ENCODE assay signal across 17 cellular contexts in genomic region chr4:89665662-89666061, GRCh38.
DNase-seq lines count a peak whose midpoint lies in the region; ATAC-seq and TF ChIP-seq lines count a peak whose summit lies in the region.
"Had no signal": no experiment of that assay in that cellular context is flagged by ENCODE, and none has a peak within 500 bp of the region (broad histone marks: within the 10 kb centered on the region; RNA-seq: fewer than 3 reads in every experiment).

No MANE protein-coding gene starts in this region.

- no peaks in the 10 kb centered on the region for H3K79me2 ChIP-seq in trophoblast cell (ENCODE audit: control insufficient read depth, insufficient read depth, low read length, poor library complexity)

- H3K27ac Mint-ChIP-seq in WTC11, result no peak overlapping the region
- H3K27ac Mint-ChIP-seq: CD4-positive, alpha-beta T cell; H9; IgD-negative memory B cell had no signal

- H3K9ac ChIP-seq in trophoblast cell (ENCODE audit: low read length), result no peak overlapping the region

- no peak overlapping the region for H4K12ac ChIP-seq in trophoblast cell (ENCODE audit: low read depth, low read length)

- no peak for TF ChIP-seq CTCF in RWPE2 (IDR thresholded peaks at IDR 0.05; ENCODE audit: poor library complexity, severe bottlenecking)
- no peak for TF ChIP-seq CTCF in WTC11 (IDR thresholded peaks at IDR 0.05)

- POLR2A ChIA-PET in WTC11 (lab: Charles Lee), result no interaction called here

- DNase-seq in NCI-H69 (lab: John Stamatoyannopoulos, UW) (peak; percentile 13), RWPE2 (ENCODE audit: low spot score) (no peak), trophoblast cell (peak; percentile 8 to 23), WTC11 (ENCODE audit: low spot score) (no peak), 8988T (no peak)
- DNase-seq in activated naive CD4-positive, alpha-beta T cell (lab: John Stamatoyannopoulos, UW), result no peak
- DNase-seq: AML-193; Caco-2; CD4-positive, alpha-beta T cell; GDM1; H9 had no signal

- no peak overlapping the region for H3K4me2 ChIP-seq in trophoblast cell (ENCODE audit: low read length)
- H3K4me2 ChIP-seq: A549 had no signal

- no peak overlapping the region for H3K14ac ChIP-seq in trophoblast cell (ENCODE audit: low read length)

- H3K4me3 ChIP-seq in RWPE2 (ENCODE audit: severe bottlenecking) (no peak overlapping the region), trophoblast cell (ENCODE audit: low read depth, low read length) (no peak overlapping the region)
- H3K4me3 ChIP-seq: A549 had no signal

- H3K36me3 ChIP-seq in RWPE2 (ENCODE audit: low read depth) (no peaks in the 10 kb centered on the region), trophoblast cell (ENCODE audit: control insufficient read depth in 1 of 2, insufficient read depth in 2 of 2, low read length in 2 of 2) (no peaks in the 10 kb centered on the region)

- H3K9me3 ChIP-seq in RWPE2 (ENCODE audit: severe bottlenecking) (no peaks in the 10 kb centered on the region), trophoblast cell (ENCODE audit: insufficient read depth, low read depth, low read length) (no peaks in the 10 kb centered on the region)
- H3K9me3 ChIP-seq: A549, Caco-2 had no signal

- H3K4me3 Mint-ChIP-seq in WTC11, result no peak overlapping the region
- H3K4me3 Mint-ChIP-seq: CD4-positive, alpha-beta T cell; H9; IgD-negative memory B cell had no signal

- H3K27me3 ChIP-seq in RWPE2 (ENCODE audit: insufficient read depth, poor library complexity, severe bottlenecking) (no peaks in the 10 kb centered on the region), trophoblast cell (ENCODE audit: insufficient read depth, low read length) (no peaks in the 10 kb centered on the region)

- H3K4me1 Mint-ChIP-seq in WTC11, result peaks cover 11% of the 10 kb centered on the region
- H3K4me1 Mint-ChIP-seq: IgD-negative memory B cell had no signal

- H2AFZ ChIP-seq in trophoblast cell (ENCODE audit: insufficient read depth, low read length, poor library complexity), result no peak overlapping the region

- no peak overlapping the region for H4K91ac ChIP-seq in trophoblast cell (ENCODE audit: low read depth, low read length)

- no peak overlapping the region for H3K23ac ChIP-seq in trophoblast cell (ENCODE audit: low read length)

- H3K79me1 ChIP-seq in trophoblast cell (ENCODE audit: low read length), result no peaks in the 10 kb centered on the region

- H3K27ac ChIP-seq in RWPE2 (ENCODE audit: poor library complexity, severe bottlenecking) (peak overlapping the region; percentile 74), trophoblast cell (ENCODE audit: low read depth, low read length) (no peak overlapping the region)
- H3K27ac ChIP-seq: A549, C4-2B had no signal

- no peak overlapping the region for H2BK5ac ChIP-seq in trophoblast cell (ENCODE audit: low read depth, low read length, poor library complexity)

- H2BK12ac ChIP-seq in trophoblast cell (ENCODE audit: low read length), result no peak overlapping the region

- CTCF ChIA-PET in WTC11 (lab: Charles Lee), result interaction anchor here (0.9 kb wide), 1 partner anchor 25 kb away, joined by 3 read pairs; no protein-coding TSS in a partner anchor

- no peak for ATAC-seq in RWPE2 (ENCODE audit: low read depth)
- peak; percentile 71 for ATAC-seq in esophagus mucosa
- ATAC-seq in WTC11, result no peak
- ATAC-seq in GM18511 (IDR thresholded peaks at IDR 0.05; ENCODE audit: unreplicated experiment), result no peak
- ATAC-seq: A549, HepG2 had no signal

- H3K4me1 ChIP-seq in RWPE2 (ENCODE audit: insufficient read depth, poor library complexity, severe bottlenecking), result peaks cover 47% of the 10 kb centered on the region
- H3K4me1 ChIP-seq in trophoblast cell (ENCODE audit: control insufficient read depth in 1 of 2, insufficient read depth in 2 of 2, low read length in 2 of 2), result peaks cover 2 to 5% of the 10 kb centered on the region in 2 experiments
- H3K4me1 ChIP-seq: A549, Caco-2 had no signal

- H3K18ac ChIP-seq in trophoblast cell (ENCODE audit: low read length), result no peak overlapping the region

- no peak overlapping the region for H2AK5ac ChIP-seq in trophoblast cell (ENCODE audit: low read length)

- no peaks in the 10 kb centered on the region for H3K36me3 Mint-ChIP-seq in WTC11
- H3K36me3 Mint-ChIP-seq: IgD-negative memory B cell had no signal

- no peak overlapping the region for H2BK120ac ChIP-seq in trophoblast cell (ENCODE audit: insufficient read depth, low read length, poor library complexity)

- no CpG with 5 or more reads among the region's 3 CpGs for WGBS in trophoblast cell (ENCODE audit: extremely low coverage, insufficient coverage, insufficient read length)

- H3K4ac ChIP-seq in trophoblast cell (ENCODE audit: low read depth, low read length), result no peak overlapping the region

- H3K27me3 Mint-ChIP-seq in WTC11 (ENCODE audit: low read depth), result no peaks in the 10 kb centered on the region; the same call in 1 of the 2 replicates

- H3K9me3 Mint-ChIP-seq in WTC11, result peaks cover 2% of the 10 kb centered on the region
- H3K9me3 Mint-ChIP-seq: CD4-positive, alpha-beta T cell; H9; IgD-negative memory B cell had no signal

- H4K8ac ChIP-seq in trophoblast cell (ENCODE audit: low read depth, low read length), result no peak overlapping the region

TF ChIP-seq in WTC11, 78 proteins besides CTCF, POLR2A, EP300 and RAD21 (continues in another document):
- TF ChIP-seq ATF1 (CRISPR knock-in tag; IDR thresholded peaks at IDR 0.05) (no peak), ATF2 (CRISPR knock-in tag; IDR thresholded peaks at IDR 0.05; ENCODE audit: borderline replicate concordance, low read depth) (no peak), PRDM15 (CRISPR knock-in tag; IDR thresholded peaks at IDR 0.05) (no peak), GRHL2 (CRISPR knock-in tag; IDR thresholded peaks at IDR 0.05; ENCODE audit: insufficient replicate concordance, severe bottlenecking) (no peak), NFE2L1 (CRISPR knock-in tag; IDR thresholded peaks at IDR 0.05) (no peak), TEAD1 (CRISPR knock-in tag; IDR thresholded peaks at IDR 0.05) (no peak), KAT7 (CRISPR knock-in tag; IDR thresholded peaks at IDR 0.05; ENCODE audit: borderline replicate concordance) (no peak), CREB1 (CRISPR knock-in tag; IDR thresholded peaks at IDR 0.05) (no peak)
- TF ChIP-seq, protein P1, sequence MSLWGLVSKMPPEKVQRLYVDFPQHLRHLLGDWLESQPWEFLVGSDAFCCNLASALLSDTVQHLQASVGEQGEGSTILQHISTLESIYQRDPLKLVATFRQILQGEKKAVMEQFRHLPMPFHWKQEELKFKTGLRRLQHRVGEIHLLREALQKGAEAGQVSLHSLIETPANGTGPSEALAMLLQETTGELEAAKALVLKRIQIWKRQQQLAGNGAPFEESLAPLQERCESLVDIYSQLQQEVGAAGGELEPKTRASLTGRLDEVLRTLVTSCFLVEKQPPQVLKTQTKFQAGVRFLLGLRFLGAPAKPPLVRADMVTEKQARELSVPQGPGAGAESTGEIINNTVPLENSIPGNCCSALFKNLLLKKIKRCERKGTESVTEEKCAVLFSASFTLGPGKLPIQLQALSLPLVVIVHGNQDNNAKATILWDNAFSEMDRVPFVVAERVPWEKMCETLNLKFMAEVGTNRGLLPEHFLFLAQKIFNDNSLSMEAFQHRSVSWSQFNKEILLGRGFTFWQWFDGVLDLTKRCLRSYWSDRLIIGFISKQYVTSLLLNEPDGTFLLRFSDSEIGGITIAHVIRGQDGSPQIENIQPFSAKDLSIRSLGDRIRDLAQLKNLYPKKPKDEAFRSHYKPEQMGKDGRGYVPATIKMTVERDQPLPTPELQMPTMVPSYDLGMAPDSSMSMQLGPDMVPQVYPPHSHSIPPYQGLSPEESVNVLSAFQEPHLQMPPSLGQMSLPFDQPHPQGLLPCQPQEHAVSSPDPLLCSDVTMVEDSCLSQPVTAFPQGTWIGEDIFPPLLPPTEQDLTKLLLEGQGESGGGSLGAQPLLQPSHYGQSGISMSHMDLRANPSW (CRISPR knock-in tag; conservative IDR thresholded peaks at IDR 0.05; ENCODE audit: low read depth), result no peak

Comparison
In these comparisons a context has a peak if more than half of its experiments do, and no peak if none do; other contexts are left out.
1. DNase-seq: peak in NCI-H69 (single experiment) and trophoblast cell (2 of 2); none in RWPE2 (single experiment), WTC11 (single experiment), activated naive CD4-positive, alpha-beta T cell (0 of 4) and 8988T (single experiment).